ENCODE assay signal across 1 cellular context in genomic region chr20:1294497-1294896, GRCh38.
TF ChIP-seq lines count a peak whose summit lies in the region.

No MANE protein-coding gene starts in this region.

TF ChIP-seq in H1, 55 proteins besides CTCF, POLR2A, EP300 and RAD21 (continued from another document):
- TF ChIP-seq, protein P1, sequence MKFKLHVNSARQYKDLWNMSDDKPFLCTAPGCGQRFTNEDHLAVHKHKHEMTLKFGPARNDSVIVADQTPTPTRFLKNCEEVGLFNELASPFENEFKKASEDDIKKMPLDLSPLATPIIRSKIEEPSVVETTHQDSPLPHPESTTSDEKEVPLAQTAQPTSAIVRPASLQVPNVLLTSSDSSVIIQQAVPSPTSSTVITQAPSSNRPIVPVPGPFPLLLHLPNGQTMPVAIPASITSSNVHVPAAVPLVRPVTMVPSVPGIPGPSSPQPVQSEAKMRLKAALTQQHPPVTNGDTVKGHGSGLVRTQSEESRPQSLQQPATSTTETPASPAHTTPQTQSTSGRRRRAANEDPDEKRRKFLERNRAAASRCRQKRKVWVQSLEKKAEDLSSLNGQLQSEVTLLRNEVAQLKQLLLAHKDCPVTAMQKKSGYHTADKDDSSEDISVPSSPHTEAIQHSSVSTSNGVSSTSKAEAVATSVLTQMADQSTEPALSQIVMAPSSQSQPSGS (IDR thresholded peaks at IDR 0.05; ENCODE audit: low read length) = no peak
- TF ChIP-seq BRCA1 (IDR thresholded peaks at IDR 0.05; ENCODE audit: low read depth, low read length) = no peak
TF ChIP-seq in H1: peak in this region for 0.
